ENCODE assay signal across 1 cellular context in genomic region chr6:143542915-143543314, GRCh38.
TF ChIP-seq lines count a peak whose summit lies in the region.

No MANE protein-coding gene starts in this region.

TF ChIP-seq in HEK293, 187 proteins besides CTCF, POLR2A, EP300 and RAD21 (continued from another document):
- no peak for TF ChIP-seq ZNF148 (tag by site-specific recombination; IDR thresholded peaks at IDR 0.05; ENCODE audit: borderline replicate concordance)
- no peak for TF ChIP-seq ZNF311 (tag by site-specific recombination; IDR thresholded peaks at IDR 0.05; ENCODE audit: borderline replicate concordance)
- no peak for TF ChIP-seq ZNF324 (tag by site-specific recombination; IDR thresholded peaks at IDR 0.05)
- no peak for TF ChIP-seq ZNF624 (tag by site-specific recombination; IDR thresholded peaks at IDR 0.05)
- TF ChIP-seq ZNF350 (tag by site-specific recombination; IDR thresholded peaks at IDR 0.05): no peak
- no peak for TF ChIP-seq ZNF223 (tag by site-specific recombination; IDR thresholded peaks at IDR 0.05)
- TF ChIP-seq ZSCAN5A (tag by site-specific recombination; IDR thresholded peaks at IDR 0.05): no peak
- TF ChIP-seq ZNF366 (tag by site-specific recombination; conservative IDR thresholded peaks at IDR 0.05): peak; percentile 46; the same call in 1 of the 2 replicates
- no peak for TF ChIP-seq MZF1 (tag by site-specific recombination; IDR thresholded peaks at IDR 0.05; ENCODE audit: borderline replicate concordance)
TF ChIP-seq in HEK293: peak in this region for 11.
